ENCODE assay signal across 13 cellular contexts in genomic region chr2:99818842-99819241, GRCh38.
DNase-seq lines count a peak whose midpoint lies in the region; ATAC-seq, FAIRE-seq and TF ChIP-seq lines count a peak whose summit lies in the region.
"Had no signal": no experiment of that assay in that cellular context is flagged by ENCODE, and none has a peak within 500 bp of the region (broad histone marks: within the 10 kb centered on the region; RNA-seq: fewer than 3 reads in every experiment).

No MANE protein-coding gene starts in this region.

- H3K79me2 ChIP-seq in Loucy (ENCODE audit: insufficient read depth, low read length): no peaks in the 10 kb centered on the region
- H3K79me2 ChIP-seq in HepG2 (ENCODE audit: insufficient read depth, low read length): no peaks in the 10 kb centered on the region

- DNase-seq in G401 (ENCODE audit: low spot score) (peak; percentile 60), HepG2 (ENCODE audit: low spot score) (peak; percentile 10), NCI-H2196 treated with DMSO at 0.1 percent for 48 hours (lab: John Stamatoyannopoulos, UW; ENCODE audit: unreplicated experiment) (no peak), MV-4-11 (lab: John Stamatoyannopoulos, UW) (no peak)
- DNase-seq in stimulated activated CD4-positive, alpha-beta T cell treated with anti-CD3 and anti-CD28 coated beads, Interleukin-4, amount 100 ng/mL, for 1 hour: no peak
- DNase-seq in activated T-cell treated with anti-CD3 and anti-CD28 coated beads, Interleukin-2, amount 50 U/mL, for 48 hours: no peak
- DNase-seq: effector CD8-positive, alpha-beta T cell; GDM1 had no signal

- H3K9me2 ChIP-seq in Loucy (replicated peaks; ENCODE audit: low read depth, low read length): no peaks in the 10 kb centered on the region

- H3K36me3 Mint-ChIP-seq in brain: peaks cover 24% of the 10 kb centered on the region

- H3K27ac Mint-ChIP-seq in brain: peak overlapping the region in 1 of 5 experiments; percentile 59
- H3K27ac Mint-ChIP-seq: activated T-helper 2 cell treated with anti-CD3 and anti-CD28 coated beads, Interferon-gamma antibody, Interleukin-2, Interleukin-4, amounts not matched to agents 10 μg/mL and 5 μg/mL and 100 μg/mL, durations not matched to agents 14 hours and 24 hours and 36 hours had no signal

- H4K20me1 ChIP-seq in Loucy (ENCODE audit: insufficient read depth, low read length, poor library complexity, severe bottlenecking): no peaks in the 10 kb centered on the region
- H4K20me1 ChIP-seq in HepG2 (ENCODE audit: insufficient read depth, low read length): no peaks in the 10 kb centered on the region

- no peak for TF ChIP-seq POLR2A in HepG2 (IDR thresholded peaks at IDR 0.05; ENCODE audit: insufficient read depth in 1 of 2, low read depth in 2 of 2, low read length in 2 of 2)

- no peak overlapping the region for H3K4me2 ChIP-seq in Loucy (ENCODE audit: low read depth, low read length, poor library complexity, severe bottlenecking)
- no peak overlapping the region for H3K4me2 ChIP-seq in HepG2 (ENCODE audit: low read depth, low read length)

- in situ Hi-C loops in G401 (cut with HindIII; ENCODE audit: low sequenced_read_pairs) (no loop called here), HepG2 (cut with HindIII; ENCODE audit: extremely low pct_ligation_motif_present, low pct_unique_long_range_greater_than_20kb) (loop anchor here (10.0 kb wide), 1 partner anchor 426 kb away; no protein-coding TSS in a partner anchor)

- FAIRE-seq in HepG2 (lab: Jason Lieb, UNC): no peak

- ATAC-seq in HepG2: no peak

- H3K4me1 ChIP-seq in Loucy (ENCODE audit: insufficient read depth, low read length, poor library complexity, severe bottlenecking): peaks cover 15% of the 10 kb centered on the region
- no peaks in the 10 kb centered on the region for H3K4me1 ChIP-seq in HepG2 (ENCODE audit: insufficient read depth, low read length)
- H3K4me1 ChIP-seq: tibial nerve had no signal

- TF ChIP-seq RAD21 in HepG2 (CRISPR knock-in tag; IDR thresholded peaks at IDR 0.05): no peak

- CTCF ChIA-PET in HepG2 (lab: Yijun Ruan, JAX; ENCODE audit: low intra/inter-chr PET ratio, low total read pairs): interaction anchor here (1.2 to 2.1 kb wide), 2 partner anchors 424 to 427 kb away, joined by 3 to 16 read pairs; no protein-coding TSS in a partner anchor

- H3K9ac ChIP-seq in Loucy (ENCODE audit: low read depth, low read length, poor library complexity, severe bottlenecking) (no peak overlapping the region), HepG2 (ENCODE audit: insufficient read depth, low read depth, low read length) (no peak overlapping the region)

- no peak overlapping the region for H3K27ac ChIP-seq in HepG2 (ENCODE audit: extremely low read length, insufficient read depth, low read length)
- H3K27ac ChIP-seq: HL-60, tibial nerve had no signal

- BruUV-seq in HepG2 (replicated peaks; lab: Mats Ljungman, UMichigan): no TSS peak

- no peaks in the 10 kb centered on the region for H3F3A ChIP-seq in Loucy (ENCODE audit: low read depth)

- TF ChIP-seq CTCF in Loucy (conservative IDR thresholded peaks at IDR 0.05; ENCODE audit: low read length) (peak; percentile 70), brain (conservative IDR thresholded peaks at IDR 0.05) (peak; percentile 38 to 50), HepG2 (CRISPR knock-in tag; IDR thresholded peaks at IDR 0.05) (0 out of 2 replicates have a peak, but pooled peaks have one; percentile 13)

- peaks cover 20% of the 10 kb centered on the region for H3K4me1 Mint-ChIP-seq in brain

- no peak overlapping the region for H3K4me3 ChIP-seq in Loucy (ENCODE audit: low read length, poor library complexity, severe bottlenecking)
- no peak overlapping the region for H3K4me3 ChIP-seq in HepG2 (replicated peaks in 1 of 3; ENCODE audit: insufficient read depth in 1 of 3, low read depth in 2 of 3, low read length in 3 of 3)
- H3K4me3 ChIP-seq: tibial nerve had no signal

- H3K27me3 Mint-ChIP-seq in brain: peaks cover 5% of the 10 kb centered on the region

- H3K27me3 ChIP-seq in Loucy (ENCODE audit: insufficient read depth, low read length, poor library complexity, severe bottlenecking) (no peaks in the 10 kb centered on the region), HepG2 (ENCODE audit: control insufficient read depth in 1 of 2, insufficient read depth in 2 of 2, low read length in 2 of 2) (no peaks in the 10 kb centered on the region; a peak in 1 of 5 replicates)
- H3K27me3 ChIP-seq: tibial nerve had no signal

- peaks cover 0 to 17% (median 6%) of the 10 kb centered on the region in 5 experiments for H3K9me3 Mint-ChIP-seq in brain
- H3K9me3 Mint-ChIP-seq: activated T-helper 2 cell treated with anti-CD3 and anti-CD28 coated beads, Interferon-gamma antibody, Interleukin-2, Interleukin-4, amounts not matched to agents 10 μg/mL and 5 μg/mL and 100 μg/mL, durations not matched to agents 14 hours and 24 hours and 36 hours had no signal

- intact Hi-C loops in HepG2 (cut with micrococcal nuclease; ENCODE audit: unreplicated experiment): loop anchor here (1.0 to 5.0 kb wide), 3 partner anchors 262 to 443 kb away; no protein-coding TSS in a partner anchor

- no peak overlapping the region for H3K4me3 Mint-ChIP-seq in brain

- POLR2A ChIA-PET in HepG2 (lab: Yijun Ruan, JAX): no interaction called here

- no peaks in the 10 kb centered on the region for H3K9me3 ChIP-seq in Loucy (ENCODE audit: insufficient read depth, low read depth, low read length)
- H3K9me3 ChIP-seq in HepG2 (ENCODE audit: low read length): no peaks in the 10 kb centered on the region
- H3K9me3 ChIP-seq: tibial nerve had no signal

- H3K36me3 ChIP-seq in Loucy (ENCODE audit: insufficient read depth, low read length) (no peaks in the 10 kb centered on the region), HepG2 (replicated peaks in 1 of 2; ENCODE audit: control insufficient read depth in 1 of 2, insufficient read depth in 2 of 2, low read length in 2 of 2) (no peaks in the 10 kb centered on the region)
- H3K36me3 ChIP-seq: tibial nerve had no signal

- TF ChIP-seq EP300 in HepG2 (IDR thresholded peaks at IDR 0.05; ENCODE audit: low read depth in 2 of 2, low read length in 2 of 2): no peak
- TF ChIP-seq EP300 in HepG2 (CRISPR knock-in tag; IDR thresholded peaks at IDR 0.05; ENCODE audit: borderline replicate concordance): no peak

- H2AFZ ChIP-seq in Loucy (ENCODE audit: low read length): no peak overlapping the region
- no peak overlapping the region for H2AFZ ChIP-seq in HepG2 (ENCODE audit: low read length)

- 14% methylated on average over 2 of the region's 2 CpGs for WGBS in HepG2 (ENCODE audit: low lambda C conversion rate)

TF ChIP-seq in HepG2, 621 proteins besides CTCF, POLR2A, EP300 and RAD21:
- TF ChIP-seq MBD4 (IDR thresholded peaks at IDR 0.05; ENCODE audit: borderline replicate concordance, low read length): no peak
- peak; percentile 39 for TF ChIP-seq STAG1 (CRISPR knock-in tag; IDR thresholded peaks at IDR 0.05)
- TF ChIP-seq SMC3 (IDR thresholded peaks at IDR 0.05; ENCODE audit: low read length): 0 out of 2 replicates have a peak, but pooled peaks have one; percentile 9

Comparison
In these comparisons a context has a peak if more than half of its experiments do, and no peak if none do; other contexts are left out.
1. DNase-seq: peak in G401 (single experiment) and HepG2 (single experiment); none in NCI-H2196 treated with DMSO at 0.1 percent for 48 hours (single experiment), stimulated activated CD4-positive, alpha-beta T cell treated with anti-CD3 and anti-CD28 coated beads, Interleukin-4, amount 100 ng/mL, for 1 hour (single experiment), MV-4-11 (single experiment) and activated T-cell treated with anti-CD3 and anti-CD28 coated beads, Interleukin-2, amount 50 U/mL, for 48 hours (0 of 2).
2. CTCF ChIP-seq: peak in every context shown above with its lines; median percentile 70 in Loucy; 44 in brain; 13 in HepG2.